8 cellular contexts compared by ENCODE assay signal in genomic region chr3:14439501-14440167, GRCh38. TPM values are rescaled to one million over a fixed set of nuclear protein-coding genes. Genes with fewer than 3 reads are reported as not detected.
A peak's percentile ranks its signal among the peaks of the same experiment; 100 is the strongest.
DNase-seq lines count a peak whose midpoint lies in the region; ATAC-seq, FAIRE-seq and TF ChIP-seq lines count a peak whose summit lies in the region.

No MANE protein-coding gene starts in this region.

- H3K36me3 ChIP-seq in GM12878 (ENCODE audit: control insufficient read depth in 2 of 2, insufficient read depth in 2 of 2, low read length in 1 of 2) = peaks cover 4 to 7% of the 10 kb centered on the region in 2 experiments; a peak in 2 of 4 replicates

- intact Hi-C loops in GM12878 (cut with micrococcal nuclease; ENCODE audit: unreplicated experiment) = loop anchor here (10.0 kb wide), 1 partner anchor 1025 kb away; no protein-coding TSS in a partner anchor

- 67% methylated on average over 13 of the region's 13 CpGs for WGBS in GM12878 (ENCODE audit: insufficient coverage, insufficient replicate concordance, low lambda C conversion rate, missing lambda C conversion rate)

- no peak overlapping the region for H3K4me3 ChIP-seq in GM12878

- H3K27me3 ChIP-seq in GM12878 (replicated peaks in 1 of 2; ENCODE audit: control insufficient read depth in 2 of 2, insufficient read depth in 2 of 2, low read length in 1 of 2) = no peaks in the 10 kb centered on the region

- RAD21 ChIA-PET in GM12878 (lab: Charles Lee; ENCODE audit: unreplicated experiment) = interaction anchor here (1.0 to 1.4 kb wide), 2 partner anchors 9 to 19 kb away, joined by 3 to 5 read pairs; no protein-coding TSS in a partner anchor

- POLR2A ChIA-PET in GM12878 (lab: Charles Lee) = interaction anchor here (0.7 to 1.3 kb wide), 4 partner anchors 9 to 434 kb away, joined by 3 to 5 read pairs (median 3); partner anchors contain the start of gene SLC6A6

- CTCF ChIA-PET in GM12878 (lab: Yijun Ruan, JAX) = interaction anchor here (0.9 to 2.7 kb wide), 3 partner anchors 9 to 236 kb away, joined by 3 to 12 read pairs (median 6); no protein-coding TSS in a partner anchor

- ATAC-seq in GM12878 = peak; percentile 26; the same call in 2 of the 3 replicates
- no peak for ATAC-seq in HG03520 (IDR thresholded peaks at IDR 0.05; ENCODE audit: unreplicated experiment)
- ATAC-seq in HG03432 (IDR thresholded peaks at IDR 0.05; ENCODE audit: unreplicated experiment) = no peak

- no TSS peak for BruUV-seq in GM12878 (replicated peaks; lab: Mats Ljungman, UMichigan)

- no peak for TF ChIP-seq POLR2A in GM12878 (IDR thresholded peaks at IDR 0.05; ENCODE audit: low read depth, low read length)

- no peak overlapping the region for H3K4me2 ChIP-seq in GM12878 (ENCODE audit: control insufficient read depth, insufficient read depth)

- no peaks in the 10 kb centered on the region for H3K9me3 ChIP-seq in GM12878 (replicated peaks; ENCODE audit: control insufficient read depth, insufficient read depth, low read length)

- no peak for FAIRE-seq in GM12878 (lab: Jason Lieb, UNC)

- peaks cover 9% of the 10 kb centered on the region for H3K79me2 ChIP-seq in GM12878 (ENCODE audit: control insufficient read depth, insufficient read depth, low read length)

- peaks cover 13% of the 10 kb centered on the region for H3K4me1 ChIP-seq in GM12878 (ENCODE audit: control insufficient read depth, insufficient read depth, low read length)

- H3K27ac ChIP-seq in GM12878 (ENCODE audit: control insufficient read depth, insufficient read depth) = no peak overlapping the region

- H2AFZ ChIP-seq in GM12878 (ENCODE audit: control insufficient read depth, low read depth, low read length) = no peak overlapping the region

- SMC1A ChIA-PET in GM12878 (lab: Charles Lee; ENCODE audit: uncharacterized antibody, unreplicated experiment) = interaction anchor here (0.7 to 1.4 kb wide), 6 partner anchors 13 to 236 kb away, joined by 3 to 6 read pairs (median 4); no protein-coding TSS in a partner anchor

- TF ChIP-seq CTCF in GM12878 (IDR thresholded peaks at IDR 0.05 in 2 of 3, conservative IDR thresholded peaks at IDR 0.05 in 1 of 3; ENCODE audit: control insufficient read depth in 2 of 3, extremely low read depth in 1 of 3, insufficient read depth in 1 of 3, low read depth in 3 of 3, low read length in 3 of 3) = no peak

- no peak for TF ChIP-seq EP300 in GM12878 (IDR thresholded peaks at IDR 0.05; ENCODE audit: borderline replicate concordance in 1 of 2, control insufficient read depth in 1 of 2, low read depth in 2 of 2, low read length in 2 of 2)

- H3K9ac ChIP-seq in GM12878 (ENCODE audit: control insufficient read depth, insufficient read depth, low read length) = no peak overlapping the region

- TF ChIP-seq RAD21 in GM12878 (IDR thresholded peaks at IDR 0.05; ENCODE audit: insufficient read depth, low read depth, low read length) = no peak

- no peaks in the 10 kb centered on the region for H4K20me1 ChIP-seq in GM12878 (ENCODE audit: control insufficient read depth, insufficient read depth)

- in situ Hi-C loops in GM12878 (cut with MboI) = no loop called here

- peak; percentile 62 for DNase-seq in DMS79 (lab: John Stamatoyannopoulos, UW)
- DNase-seq in NCI-H2107 (lab: John Stamatoyannopoulos, UW) = peak; percentile 51
- no peak for DNase-seq in GM12878 (ENCODE audit: low read depth, low spot score)
- peak; percentile 51 for DNase-seq in myocyte (ENCODE audit: low read depth)
- no peak for DNase-seq in activated gamma-delta T cell (lab: John Stamatoyannopoulos, UW)
- no peak for DNase-seq in activated CD4-positive, alpha-beta T cell treated with anti-CD3 and anti-CD28 coated beads, Interleukin-2, amount 50 U/mL, for 1 hour

TF ChIP-seq in GM12878, 131 proteins besides CTCF, POLR2A, EP300 and RAD21:
- TF ChIP-seq WRNIP1 (IDR thresholded peaks at IDR 0.05; ENCODE audit: borderline replicate concordance, low read depth, low read length) = no peak
- TF ChIP-seq JUNB (IDR thresholded peaks at IDR 0.05) = no peak
- TF ChIP-seq HCFC1 (IDR thresholded peaks at IDR 0.05; ENCODE audit: low read length) = no peak
- TF ChIP-seq CEBPB (IDR thresholded peaks at IDR 0.05; ENCODE audit: borderline replicate concordance in 1 of 2, low read depth in 2 of 2, low read length in 2 of 2) = no peak
- TF ChIP-seq IKZF1 (conservative IDR thresholded peaks at IDR 0.05) = 0 out of 2 replicates have a peak, but pooled peaks have one; percentile 15
- TF ChIP-seq PKNOX1 (IDR thresholded peaks at IDR 0.05) = no peak
- TF ChIP-seq KDM1A (IDR thresholded peaks at IDR 0.05; ENCODE audit: borderline replicate concordance) = no peak
- TF ChIP-seq USF2 (IDR thresholded peaks at IDR 0.05; ENCODE audit: borderline replicate concordance, low read depth, low read length) = no peak

RNA-seq across cellular contexts. Expression of gene SLC6A6, which starts 37.2 kb away (rescaled TPM):
- total RNA-seq in GM12878 (2013; cell fraction: nucleolus; rRNA removed) = 112 and 120 TPM in 2 replicates
- total RNA-seq in GM12878 (2014; rRNA removed) (28.2 and 28.3 TPM in 2 replicates), GM12878 (2014; rRNA removed; fragmentation: Illumina TruSeq; extraction: Trizol) (18.6 and 19.7 TPM in 2 replicates), GM12878 (2021) (44.5 and 47.0 TPM in 2 replicates), myocyte (63.3 and 79.9 TPM in 2 replicates)
- polyA plus RNA-seq in GM12878 (2011; ENCODE audit: low read depth) = 7.1 TPM
- polyA plus RNA-seq in GM12878 (2011; rRNA removed) (14.1 and 21.8 TPM in 2 replicates), GM12878 (2014; fragmentation: Illumina TruSeq; extraction: Trizol) (25.7 and 28.5 TPM in 2 replicates), GM12878 (2014; fragmentation: Nextera tagmentation; extraction: Ambion mirVana) (1 to 10 TPM; 5.6 to 6.2 TPM), GM12878 (2014; rRNA removed) (26.4 and 26.5 TPM in 2 replicates), GM12878 (2016; fragmentation: Nextera tagmentation; extraction: Ambion mirVana) (10 to 100 TPM; 10.0 to 13.4 TPM)
- polyA plus RNA-seq in GM12878 (2011; cell fraction: cytosol; rRNA removed) = 22.1 and 22.3 TPM in 2 replicates
- polyA plus RNA-seq in GM12878 (2011; cell fraction: nucleus; rRNA removed) = 59.7 and 73.3 TPM in 2 replicates
- polyA plus RNA-seq in GM12878 (2012) = 11.9 and 15.5 TPM in 2 replicates
- polyA minus RNA-seq in GM12878 (2011; rRNA and poly(A)+ RNA removed) = 31.8 and 45.9 TPM in 2 replicates
- polyA minus RNA-seq in GM12878 (2011; cell fraction: cytosol; rRNA and poly(A)+ RNA removed) = 9.0 and 9.6 TPM in 2 replicates
- 31.2 and 54.5 TPM in 2 replicates for polyA minus RNA-seq in GM12878 (2011; cell fraction: nucleus; rRNA and poly(A)+ RNA removed)
- 45.9 TPM for polyA plus RNA-seq in myocyte (2012)

Comparison
In these comparisons a context has a peak if more than half of its experiments do, and no peak if none do; other contexts are left out.
1. DNase-seq: peak in DMS79 (single experiment), NCI-H2107 (single experiment) and myocyte (single experiment); none in GM12878 (single experiment), activated gamma-delta T cell (single experiment) and activated CD4-positive, alpha-beta T cell treated with anti-CD3 and anti-CD28 coated beads, Interleukin-2, amount 50 U/mL, for 1 hour (single experiment).